In genomic region chr2:9474361-9475117, GRCh38 we compare ENCODE assay signal across 8 cellular contexts. TPM values are rescaled to one million over a fixed set of nuclear protein-coding genes. Genes with fewer than 3 reads are reported as not detected.
DNase-seq lines count a peak whose midpoint lies in the region; ATAC-seq and TF ChIP-seq lines count a peak whose summit lies in the region.

Gene IAH1, plus strand, starts transcription at chr2:9474551. Its CDS starts 16 bp downstream, at chr2:9474567.

- ATAC-seq in GM19468 (IDR thresholded peaks at IDR 0.05; ENCODE audit: extremely low read depth, unreplicated experiment) (peak; percentile 71), left ventricle myocardium superior (peak; percentile 93)

- no peaks in the 10 kb centered on the region for H3K36me3 ChIP-seq in uterus

- no peak for TF ChIP-seq CTCF in uterus (IDR thresholded peaks at IDR 0.05)

- peak in 1 of 2 donors; percentile 65 for TF ChIP-seq POLR2A in uterus (IDR thresholded peaks at IDR 0.05)

- H3K9me3 ChIP-seq in uterus: no peaks in the 10 kb centered on the region

- peak within 1 kb of the TSS; percentile 83 to 91 for H3K4me3 ChIP-seq in uterus

- no peaks in the 10 kb centered on the region for H3K27me3 ChIP-seq in uterus

- H3K4me1 ChIP-seq in uterus: no peaks in the 10 kb centered on the region

- intact Hi-C loops in T-helper 1 cell treated with Interleukin-12 subunit alpha and Interleukin-12 subunit beta and Interleukin-4 antibody, amounts not matched to agents 30 ng/mL and 1 ng/mL, for 36 hours (cut with micrococcal nuclease): loop anchor here (1.0 to 10.0 kb wide), 9 partner anchors 51 to 973 kb away; partner anchors contain the start of genes ADAM17, CPSF3, ITGB1BP1 and ODC1
- intact Hi-C loops in left ventricle myocardium superior (cut with micrococcal nuclease): no loop called here
- intact Hi-C loops in uterus (cut with DNase I; ENCODE audit: low total_unique reads): no loop called here

- peak; percentile 17 for DNase-seq in DMS153 (lab: John Stamatoyannopoulos, UW)
- peak; percentile 12 for DNase-seq in HS-27A (ENCODE audit: low read depth)
- peak; percentile 20 for DNase-seq in amniotic epithelial cell (ENCODE audit: low read depth)
- peak; percentile 87 for DNase-seq in left ventricle myocardium superior
- peak; percentile 77 for DNase-seq in putamen (ENCODE audit: low spot score)
- peak; percentile 48 to 64 for DNase-seq in uterus

- H3K27ac ChIP-seq in uterus: peak within 1 kb of the TSS; percentile 80 to 91

RNA-seq across cellular contexts. Expression of gene IAH1, which starts in this region (rescaled TPM):
- total RNA-seq in T-helper 1 cell treated with Interleukin-12 subunit alpha and Interleukin-12 subunit beta and Interleukin-4 antibody, amounts not matched to agents 30 ng/mL and 1 ng/mL, for 36 hours: 60.7 and 63.9 TPM in 2 replicates
- total RNA-seq in left ventricle myocardium superior: 83.2 TPM
- 10 to 100 TPM; 32.4 to 59.1 (median 38.1) TPM for total RNA-seq in uterus

Comparison
In these comparisons a context has a peak if more than half of its experiments do, and no peak if none do; other contexts are left out.
1. Peak in every context shown above with its lines: DNase-seq, ATAC-seq, H3K4me3 ChIP-seq and H3K27ac ChIP-seq.
2. DNase-seq: peak in every context shown above with its lines; median percentile 87 in left ventricle myocardium superior; 77 in putamen; 56 in uterus; 20 in amniotic epithelial cell; 17 in DMS153; 12 in HS-27A.